ENCODE assay signal across 26 cellular contexts in the genomic region with DNA sequence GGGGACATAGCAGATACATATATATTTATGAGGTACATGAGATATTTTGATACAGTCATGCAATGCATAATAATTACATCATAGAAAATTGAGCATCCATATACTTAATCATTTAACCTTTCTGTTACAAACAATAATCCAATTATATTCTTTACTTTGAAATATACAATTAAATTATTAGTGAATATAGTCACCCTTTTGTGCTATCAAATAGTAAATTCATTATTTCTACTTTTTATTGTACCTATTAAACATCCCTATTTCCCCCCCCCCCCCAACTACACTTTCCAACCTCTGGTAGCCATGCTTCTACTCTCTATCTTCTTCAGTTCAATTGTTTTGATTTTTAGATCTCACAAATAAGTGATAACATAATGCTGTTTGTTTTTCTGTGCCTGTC.
DNase-seq lines count a peak whose midpoint lies in the region; ATAC-seq, FAIRE-seq and TF ChIP-seq lines count a peak whose summit lies in the region.
"Had no signal": no experiment of that assay in that cellular context is flagged by ENCODE, and none has a peak within 500 bp of the region (broad histone marks: within the 10 kb centered on the region; RNA-seq: fewer than 3 reads in every experiment).

No MANE protein-coding gene starts in this region.

- peak overlapping the region; percentile 80 for H3K27ac ChIP-seq in DOHH2 (ENCODE audit: low read depth, low read length)
- peak overlapping the region; percentile 96 for H3K27ac ChIP-seq in Karpas-422 (ENCODE audit: low read length)
- peak overlapping the region; percentile 68 for H3K27ac ChIP-seq in OCI-LY7 (ENCODE audit: low read depth, low read length, poor library complexity, severe bottlenecking)
- no peak overlapping the region for H3K27ac ChIP-seq in K562 (ENCODE audit: extremely low read depth, low read depth, low read length)
- H3K27ac ChIP-seq: BLaER1 had no signal

- CTCF ChIA-PET in OCI-LY7 (lab: Charles Lee; ENCODE audit: unreplicated experiment) (no interaction called here), K562 (lab: Yijun Ruan, JAX; ENCODE audit: low intra/inter-chr PET ratio) (no interaction called here)
- CTCF ChIA-PET in activated CD4-positive, alpha-beta T cell treated with anti-CD3 and anti-CD28 coated beads, Interleukin-2, amount 10 ng/mL, durations not matched to agents 7 days and 5 days (lab: Charles Lee): interaction anchor here (0.7 kb wide), 1 partner anchor 96 kb away, joined by 3 read pairs; no protein-coding TSS in a partner anchor

- no peak for ATAC-seq in K562

- no peaks in the 10 kb centered on the region for H3K79me2 ChIP-seq in DOHH2 (ENCODE audit: control insufficient read depth, low read length)
- H3K79me2 ChIP-seq in Karpas-422 (ENCODE audit: low read length): no peaks in the 10 kb centered on the region
- no peaks in the 10 kb centered on the region for H3K79me2 ChIP-seq in OCI-LY7 (ENCODE audit: insufficient read depth, low read depth, low read length)
- H3K79me2 ChIP-seq in K562 (ENCODE audit: control insufficient read depth, insufficient read depth, low read length): no peaks in the 10 kb centered on the region

- no peak for FAIRE-seq in K562 (lab: Jason Lieb, UNC)
- FAIRE-seq: A204.1, G401.6, GM12891, GM19239 had no signal

- TF ChIP-seq CTCF in DOHH2 (IDR thresholded peaks at IDR 0.05; ENCODE audit: low read depth, low read length, poor library complexity, severe bottlenecking) (no peak), OCI-LY7 (conservative IDR thresholded peaks at IDR 0.05; ENCODE audit: low read length) (no peak), K562 (IDR thresholded peaks at IDR 0.05 in 2 of 3, conservative IDR thresholded peaks at IDR 0.05 in 1 of 3; ENCODE audit: insufficient read depth in 2 of 3, low read depth in 1 of 3, low read length in 3 of 3) (no peak), HFFc6 (IDR thresholded peaks at IDR 0.05) (no peak)

- H3K9me3 ChIP-seq in DOHH2 (ENCODE audit: control insufficient read depth, insufficient read depth, low read length) (peaks cover 26% of the 10 kb centered on the region), Karpas-422 (ENCODE audit: low read length) (no peaks in the 10 kb centered on the region), OCI-LY7 (ENCODE audit: low read length) (peaks cover 31% of the 10 kb centered on the region; the same call in 1 of the 2 replicates), K562 (replicated peaks; ENCODE audit: control insufficient read depth, insufficient read depth, low read depth, low read length) (no peaks in the 10 kb centered on the region)
- H3K9me3 ChIP-seq: BE2C, BLaER1 had no signal

- POLR2A ChIA-PET in OCI-LY7 (lab: Charles Lee) (no interaction called here), K562 (lab: Yijun Ruan, JAX) (interaction anchor here (0.5 kb wide), 1 partner anchor 18 kb away, joined by 3 read pairs; no protein-coding TSS in a partner anchor)
- POLR2A ChIA-PET in activated CD4-positive, alpha-beta T cell treated with anti-CD3 and anti-CD28 coated beads, Interleukin-2, amount 10 ng/mL, durations not matched to agents 7 days and 5 days (lab: Charles Lee): no interaction called here

- no peak for TF ChIP-seq POLR2A in K562 (conservative IDR thresholded peaks at IDR 0.05)

- intact Hi-C loops in OCI-LY7 (cut with micrococcal nuclease; ENCODE audit: unreplicated experiment) (no loop called here), K562 (cut with micrococcal nuclease) (no loop called here)

- no peak for TF ChIP-seq EP300 in K562 (IDR thresholded peaks at IDR 0.05; ENCODE audit: low read length)

- H3K9me2 ChIP-seq in DOHH2 (replicated peaks; ENCODE audit: control insufficient read depth, low read length) (no peaks in the 10 kb centered on the region), Karpas-422 (replicated peaks; ENCODE audit: insufficient read depth, low read length) (no peaks in the 10 kb centered on the region), OCI-LY7 (ENCODE audit: insufficient read depth, low read length) (no peaks in the 10 kb centered on the region)

- peak overlapping the region; percentile 30; the same call in 1 of the 2 replicates for H3K9ac ChIP-seq in Karpas-422 (ENCODE audit: low read length)
- H3K9ac ChIP-seq in K562 (ENCODE audit: insufficient read depth in 1 of 2, low read depth in 2 of 2, low read length in 2 of 2): no peak overlapping the region
- H3K9ac ChIP-seq: BLaER1 had no signal

- no peaks in the 10 kb centered on the region for H3K4me1 Mint-ChIP-seq in activated CD4-positive, alpha-beta T cell treated with anti-CD3 and anti-CD28 coated beads, Interleukin-2, amount 10 ng/mL, durations not matched to agents 7 days and 5 days
- H3K4me1 Mint-ChIP-seq in HFFc6 (ENCODE audit: low read depth): no peaks in the 10 kb centered on the region
- H3K4me1 Mint-ChIP-seq: CD14-positive monocyte; CD4-positive, alpha-beta memory T cell; CD4-positive, CD25-positive, alpha-beta regulatory T cell; CD8-positive, alpha-beta memory T cell had no signal

- no peak for TF ChIP-seq RAD21 in K562 (CRISPR knock-in tag; conservative IDR thresholded peaks at IDR 0.05 in 1 of 2, IDR thresholded peaks at IDR 0.05 in 1 of 2)

- no peak overlapping the region for H3K27ac Mint-ChIP-seq in activated CD4-positive, alpha-beta T cell treated with anti-CD3 and anti-CD28 coated beads, Interleukin-2, amount 10 ng/mL, durations not matched to agents 7 days and 5 days
- no peak overlapping the region for H3K27ac Mint-ChIP-seq in HFFc6
- H3K27ac Mint-ChIP-seq: CD14-positive monocyte; CD4-positive, alpha-beta memory T cell; CD4-positive, CD25-positive, alpha-beta regulatory T cell had no signal

- H4K20me1 ChIP-seq in DOHH2 (ENCODE audit: control insufficient read depth, insufficient read depth, low read depth, low read length): no peaks in the 10 kb centered on the region
- H4K20me1 ChIP-seq in Karpas-422 (ENCODE audit: insufficient read depth, low read depth, low read length): no peaks in the 10 kb centered on the region
- no peaks in the 10 kb centered on the region for H4K20me1 ChIP-seq in OCI-LY7 (ENCODE audit: insufficient read depth, low read length)
- no peaks in the 10 kb centered on the region for H4K20me1 ChIP-seq in K562 (replicated peaks; ENCODE audit: control insufficient read depth, insufficient read depth, low read length)
- H4K20me1 ChIP-seq: BLaER1 had no signal

- peaks cover 12% of the 10 kb centered on the region; the same call in 1 of the 2 replicates for H3F3A ChIP-seq in DOHH2 (ENCODE audit: control insufficient read depth, insufficient read depth)

- peaks cover 45% of the 10 kb centered on the region for H3K4me1 ChIP-seq in DOHH2 (ENCODE audit: control insufficient read depth, low read length)
- peaks cover 55% of the 10 kb centered on the region for H3K4me1 ChIP-seq in Karpas-422 (ENCODE audit: low read length)
- H3K4me1 ChIP-seq in OCI-LY7 (ENCODE audit: insufficient read depth, low read length, poor library complexity, severe bottlenecking): peaks cover 29% of the 10 kb centered on the region
- no peaks in the 10 kb centered on the region for H3K4me1 ChIP-seq in K562 (replicated peaks in 1 of 2; ENCODE audit: control insufficient read depth in 2 of 2, insufficient read depth in 2 of 2, low read length in 2 of 2)
- H3K4me1 ChIP-seq: BE2C, BLaER1 had no signal

- H2AFZ ChIP-seq in Karpas-422 (ENCODE audit: low read length) (0 out of 2 replicates have a peak overlapping the region, but pooled peaks have one; percentile 30), OCI-LY7 (ENCODE audit: low read length) (no peak overlapping the region), K562 (ENCODE audit: low read depth, low read length) (no peak overlapping the region)

- no peak overlapping the region for H3K4me3 Mint-ChIP-seq in activated CD4-positive, alpha-beta T cell treated with anti-CD3 and anti-CD28 coated beads, Interleukin-2, amount 10 ng/mL, durations not matched to agents 7 days and 5 days
- H3K4me3 Mint-ChIP-seq in HFFc6: no peak overlapping the region
- H3K4me3 Mint-ChIP-seq: CD14-positive monocyte; CD4-positive, alpha-beta memory T cell; CD4-positive, CD25-positive, alpha-beta regulatory T cell; CD8-positive, alpha-beta memory T cell had no signal

- H3K27me3 ChIP-seq in DOHH2 (ENCODE audit: control insufficient read depth, low read length) (no peaks in the 10 kb centered on the region), Karpas-422 (ENCODE audit: low read length) (no peaks in the 10 kb centered on the region), K562 (ENCODE audit: control insufficient read depth in 2 of 2, insufficient read depth in 2 of 2, low read length in 2 of 2) (no peaks in the 10 kb centered on the region)
- H3K27me3 ChIP-seq: BE2C, BLaER1 had no signal

- BruUV-seq in OCI-LY7 (replicated peaks; lab: Mats Ljungman, UMichigan) (no TSS peak), K562 (replicated peaks; lab: Mats Ljungman, UMichigan) (no TSS peak)

- no peaks in the 10 kb centered on the region for H3K27me3 Mint-ChIP-seq in activated CD4-positive, alpha-beta T cell treated with anti-CD3 and anti-CD28 coated beads, Interleukin-2, amount 10 ng/mL, durations not matched to agents 7 days and 5 days
- no peaks in the 10 kb centered on the region for H3K27me3 Mint-ChIP-seq in HFFc6 (ENCODE audit: insufficient read depth)
- H3K27me3 Mint-ChIP-seq: CD4-positive, alpha-beta memory T cell; CD4-positive, CD25-positive, alpha-beta regulatory T cell; CD8-positive, alpha-beta memory T cell had no signal

- no peaks in the 10 kb centered on the region for H3K36me3 Mint-ChIP-seq in activated CD4-positive, alpha-beta T cell treated with anti-CD3 and anti-CD28 coated beads, Interleukin-2, amount 10 ng/mL, durations not matched to agents 7 days and 5 days (ENCODE audit: low read depth)
- no peaks in the 10 kb centered on the region for H3K36me3 Mint-ChIP-seq in HFFc6 (ENCODE audit: low read depth)
- H3K36me3 Mint-ChIP-seq: CD14-positive monocyte; CD4-positive, alpha-beta memory T cell; CD4-positive, CD25-positive, alpha-beta regulatory T cell; CD8-positive, alpha-beta memory T cell had no signal

- H3K9me3 Mint-ChIP-seq in activated CD4-positive, alpha-beta T cell treated with anti-CD3 and anti-CD28 coated beads, Interleukin-2, amount 10 ng/mL, durations not matched to agents 7 days and 5 days: peaks cover 15% of the 10 kb centered on the region
- H3K9me3 Mint-ChIP-seq in HFFc6: peaks cover 29% of the 10 kb centered on the region

- DNase-seq in Karpas-422 (no peak), OCI-LY7 (ENCODE audit: low spot score) (no peak), K562 (ENCODE audit: extremely low read depth in 1 of 4, low spot score in 3 of 4) (no peak), HFFc6 (no peak), pons (ENCODE audit: low spot score) (no peak)
- no peak for DNase-seq in activated CD4-positive, alpha-beta T cell treated with anti-CD3 and anti-CD28 coated beads, Interleukin-2, amount 10 ng/mL, durations not matched to agents 7 days and 5 days
- DNase-seq: 8988T; ACHN; BE2C; C1 segment of cervical spinal cord; CD4-positive, alpha-beta memory T cell; CD4-positive, CD25-positive, alpha-beta regulatory T cell; CD8-positive, alpha-beta memory T cell; COR-L47; DMS 273 treated with DMSO at 0.1 percent for 48 hours; DMS153; DMS79; DND-41; GF-D8 had no signal

- H3K36me3 ChIP-seq in DOHH2 (ENCODE audit: control insufficient read depth, low read length): peaks cover 13% of the 10 kb centered on the region
- no peaks in the 10 kb centered on the region for H3K36me3 ChIP-seq in Karpas-422 (ENCODE audit: insufficient read depth, low read length)
- H3K36me3 ChIP-seq in OCI-LY7 (ENCODE audit: insufficient read depth, low read length): no peaks in the 10 kb centered on the region
- no peaks in the 10 kb centered on the region for H3K36me3 ChIP-seq in K562 (ENCODE audit: control insufficient read depth, insufficient read depth, low read length)
- H3K36me3 ChIP-seq: BE2C, BLaER1 had no signal

- H3K9me1 ChIP-seq in K562 (ENCODE audit: control insufficient read depth, insufficient read depth, low read length): no peaks in the 10 kb centered on the region

- H3K4me3 ChIP-seq in DOHH2 (ENCODE audit: low read length): peak overlapping the region; percentile 40; the same call in 1 of the 2 replicates
- 0 out of 2 replicates have a peak overlapping the region, but pooled peaks have one; percentile 21 for H3K4me3 ChIP-seq in Karpas-422 (ENCODE audit: low read length)
- no peak overlapping the region for H3K4me3 ChIP-seq in OCI-LY7 (ENCODE audit: low read depth, low read length, poor library complexity, severe bottlenecking)
- no peak overlapping the region for H3K4me3 ChIP-seq in K562
- H3K4me3 ChIP-seq: BLaER1 had no signal

- H3K4me2 ChIP-seq in DOHH2 (ENCODE audit: low read length) (peak overlapping the region; percentile 49), Karpas-422 (ENCODE audit: low read depth, low read length, poor library complexity, severe bottlenecking) (peak overlapping the region; percentile 67), OCI-LY7 (ENCODE audit: low read length) (peak overlapping the region; percentile 39; the same call in 1 of the 2 replicates), K562 (ENCODE audit: insufficient read depth, low read length) (no peak overlapping the region)
- H3K4me2 ChIP-seq: BLaER1 had no signal

- in situ Hi-C loops in K562 (cut with MboI): no loop called here

Comparison
In these comparisons a context has a peak if more than half of its experiments do, and no peak if none do; other contexts are left out.
1. H3K4me3 ChIP-seq: peak in DOHH2 (single experiment) and Karpas-422 (single experiment); none in OCI-LY7 (single experiment) and K562 (single experiment).